In genomic region chr1:244970236-244970652, GRCh38 we compare ENCODE assay signal across 8 cellular contexts.
DNase-seq lines count a peak whose midpoint lies in the region; ATAC-seq and TF ChIP-seq lines count a peak whose summit lies in the region.

No MANE protein-coding gene starts in this region.

- WGBS in liver, result under 1% methylated on average over 48 of the region's 49 CpGs

- no peaks in the 10 kb centered on the region for H3K9me3 ChIP-seq in liver (ENCODE audit: control insufficient read depth in 4 of 4, low read length in 3 of 4)

- peaks cover 15% of the 10 kb centered on the region for H3K4me1 Mint-ChIP-seq in activated CD4-positive, alpha-beta T cell treated with anti-CD3 and anti-CD28 coated beads for 36 hours
- H3K4me1 Mint-ChIP-seq in central memory CD8-positive, alpha-beta T cell, result peaks cover 13% of the 10 kb centered on the region

- H3K27me3 Mint-ChIP-seq in activated CD4-positive, alpha-beta T cell treated with anti-CD3 and anti-CD28 coated beads for 36 hours, result no peaks in the 10 kb centered on the region
- no peaks in the 10 kb centered on the region for H3K27me3 Mint-ChIP-seq in central memory CD8-positive, alpha-beta T cell

- TF ChIP-seq CTCF in liver (IDR thresholded peaks at IDR 0.05; ENCODE audit: low read depth, low read length, missing input control), result no peak

- no peaks in the 10 kb centered on the region for H3K27me3 ChIP-seq in liver (ENCODE audit: control insufficient read depth in 4 of 4, insufficient read depth in 4 of 4, low read length in 3 of 4)

- CTCF ChIA-PET in activated CD4-positive, alpha-beta T cell treated with anti-CD3 and anti-CD28 coated beads for 36 hours (lab: Charles Lee), result interaction anchor here (0.8 to 2.1 kb wide), 4 partner anchors 72 to 136 kb away, joined by 3 to 13 read pairs (median 4); partner anchors contain the start of gene HNRNPU

- peak; percentile 75 for ATAC-seq in activated CD4-positive, alpha-beta T cell treated with anti-CD3 and anti-CD28 coated beads for 36 hours
- ATAC-seq in HG02885 (IDR thresholded peaks at IDR 0.05; ENCODE audit: poor library complexity, unreplicated experiment), result peak; percentile 66
- peak; percentile 52 for ATAC-seq in central memory CD8-positive, alpha-beta T cell (replicated peaks; ENCODE audit: extremely low read depth, poor library complexity, severe bottlenecking)

- no peak for TF ChIP-seq RAD21 in liver (IDR thresholded peaks at IDR 0.05)

- H3K9ac ChIP-seq in liver (ENCODE audit: low read depth in 1 of 2, low read length in 2 of 2), result peak overlapping the region in 1 of 2 donors; percentile 72

- peak overlapping the region; percentile 92 for H3K4me3 Mint-ChIP-seq in activated CD4-positive, alpha-beta T cell treated with anti-CD3 and anti-CD28 coated beads for 36 hours
- peak overlapping the region; percentile 94 for H3K4me3 Mint-ChIP-seq in central memory CD8-positive, alpha-beta T cell

- peak overlapping the region; percentile 95 for H3K27ac Mint-ChIP-seq in activated CD4-positive, alpha-beta T cell treated with anti-CD3 and anti-CD28 coated beads for 36 hours
- peak overlapping the region; percentile 99 for H3K27ac Mint-ChIP-seq in central memory CD8-positive, alpha-beta T cell (ENCODE audit: low read depth)

- H3K4me1 ChIP-seq in liver (ENCODE audit: control insufficient read depth in 4 of 4, insufficient read depth in 4 of 4, low read length in 3 of 4), result peaks cover 0 to 11% (median 2%) of the 10 kb centered on the region in 4 donors

- H3K4me3 ChIP-seq in liver (ENCODE audit: low read depth in 1 of 3, low read length in 3 of 3), result peak overlapping the region; percentile 30 to 84 (median 66)

- no peaks in the 10 kb centered on the region for H3K36me3 ChIP-seq in liver (ENCODE audit: control insufficient read depth in 4 of 4, insufficient read depth in 3 of 4, low read depth in 1 of 4, low read length in 3 of 4)

- intact Hi-C loops in activated CD4-positive, alpha-beta T cell treated with anti-CD3 and anti-CD28 coated beads for 36 hours (cut with DNase I, micrococcal nuclease), result loop anchor here (1.0 to 10.0 kb wide), 13 partner anchors 51 to 1961 kb away; partner anchors contain the start of genes ADSS2 (in 1 of the 2), AHCTF1 (in 1 of the 2), AKT3 (in 1 of the 2) and CATSPERE (in 1 of the 2)

- DNase-seq in activated CD4-positive, alpha-beta T cell treated with anti-CD3 and anti-CD28 coated beads for 36 hours, result peak; percentile 87
- no peak for DNase-seq in activated CD4-positive, alpha-beta T cell treated with anti-CD3 and anti-CD28 coated beads, Interleukin-2, amount 50 U/mL, for 1 hour
- DNase-seq in NCI-H1436 treated with DMSO at 0.1 percent for 48 hours (lab: John Stamatoyannopoulos, UW) (peak; percentile 66), T1000 (lab: John Stamatoyannopoulos, UW) (peak; percentile 84)
- peak in 1 of 2 donors; percentile 75 for DNase-seq in central memory CD8-positive, alpha-beta T cell (ENCODE audit: low spot score in 2 of 2)
- DNase-seq in stimulated activated CD8-positive, alpha-beta memory T cell treated with anti-CD3 and anti-CD28 coated beads, Interleukin-4, amount 100 ng/mL, for 24 hours (ENCODE audit: low read depth), result peak; percentile 58

- no peaks in the 10 kb centered on the region for H3K9me3 Mint-ChIP-seq in activated CD4-positive, alpha-beta T cell treated with anti-CD3 and anti-CD28 coated beads for 36 hours (ENCODE audit: low read depth)
- no peaks in the 10 kb centered on the region for H3K9me3 Mint-ChIP-seq in central memory CD8-positive, alpha-beta T cell

- POLR2A ChIA-PET in activated CD4-positive, alpha-beta T cell treated with anti-CD3 and anti-CD28 coated beads for 36 hours (lab: Charles Lee), result interaction anchor here (0.6 to 2.2 kb wide), 4 partner anchors 106 to 568 kb away, joined by 4 to 12 read pairs (median 5); partner anchors contain the start of gene HNRNPU

- peak overlapping the region; percentile 99 to 100 for H3K27ac ChIP-seq in liver (ENCODE audit: low read depth in 1 of 2, low read length in 2 of 2)

- H3K36me3 Mint-ChIP-seq in activated CD4-positive, alpha-beta T cell treated with anti-CD3 and anti-CD28 coated beads for 36 hours (ENCODE audit: low read depth), result no peaks in the 10 kb centered on the region
- H3K36me3 Mint-ChIP-seq in central memory CD8-positive, alpha-beta T cell (ENCODE audit: insufficient read depth), result peaks cover 32% of the 10 kb centered on the region

TF ChIP-seq in liver, 16 proteins besides CTCF, POLR2A, EP300 and RAD21:
- TF ChIP-seq FOXA2 (IDR thresholded peaks at IDR 0.05), result no peak
- TF ChIP-seq RXRA (IDR thresholded peaks at IDR 0.05), result no peak
- no peak for TF ChIP-seq REST (IDR thresholded peaks at IDR 0.05)
- no peak for TF ChIP-seq NR2F2 (IDR thresholded peaks at IDR 0.05)
- no peak for TF ChIP-seq HNF4G (IDR thresholded peaks at IDR 0.05)
- TF ChIP-seq MAX (IDR thresholded peaks at IDR 0.05), result no peak
- no peak for TF ChIP-seq FOXA1 (IDR thresholded peaks at IDR 0.05)
- no peak for TF ChIP-seq TAF1 (conservative IDR thresholded peaks at IDR 0.05)
